In the genomic region with DNA sequence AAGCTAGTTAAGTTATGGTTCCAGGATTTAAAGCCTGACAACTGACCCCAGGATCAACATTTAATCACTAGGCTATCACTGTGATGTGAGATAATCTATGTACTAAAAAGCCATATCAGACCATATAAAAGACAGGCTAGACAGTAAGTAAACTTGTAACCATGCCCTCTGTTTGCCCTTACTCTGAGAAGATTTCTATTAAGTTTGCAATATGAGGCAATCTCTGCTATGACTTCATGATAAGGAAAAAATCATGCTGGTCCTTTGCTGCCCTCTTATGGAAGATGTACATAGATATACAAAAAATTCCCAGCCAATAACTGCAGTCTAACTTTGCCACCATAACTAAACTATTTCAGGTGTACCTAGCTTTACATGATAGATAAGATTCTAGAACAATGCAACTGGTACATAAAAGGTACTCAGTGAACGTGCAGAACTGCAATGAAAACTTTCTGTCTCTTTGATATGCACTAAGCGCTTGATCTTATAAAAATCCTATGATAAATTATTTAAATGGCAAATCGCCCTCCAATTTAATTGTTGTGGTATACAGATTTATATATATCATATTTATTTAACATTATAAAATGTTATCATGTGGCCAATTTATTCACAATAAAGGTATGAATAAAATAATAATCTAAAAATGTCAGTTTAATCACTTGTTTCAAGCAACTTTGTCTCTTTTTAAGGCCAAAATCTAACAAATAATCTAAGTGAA, we compare ENCODE assay signal across 1 cellular context.
TF ChIP-seq lines count a peak whose summit lies in the region.

No MANE protein-coding gene starts in this region.

TF ChIP-seq in GM23338, 12 proteins besides CTCF, POLR2A, EP300 and RAD21 (continued from another document):
- TF ChIP-seq, protein P1, sequence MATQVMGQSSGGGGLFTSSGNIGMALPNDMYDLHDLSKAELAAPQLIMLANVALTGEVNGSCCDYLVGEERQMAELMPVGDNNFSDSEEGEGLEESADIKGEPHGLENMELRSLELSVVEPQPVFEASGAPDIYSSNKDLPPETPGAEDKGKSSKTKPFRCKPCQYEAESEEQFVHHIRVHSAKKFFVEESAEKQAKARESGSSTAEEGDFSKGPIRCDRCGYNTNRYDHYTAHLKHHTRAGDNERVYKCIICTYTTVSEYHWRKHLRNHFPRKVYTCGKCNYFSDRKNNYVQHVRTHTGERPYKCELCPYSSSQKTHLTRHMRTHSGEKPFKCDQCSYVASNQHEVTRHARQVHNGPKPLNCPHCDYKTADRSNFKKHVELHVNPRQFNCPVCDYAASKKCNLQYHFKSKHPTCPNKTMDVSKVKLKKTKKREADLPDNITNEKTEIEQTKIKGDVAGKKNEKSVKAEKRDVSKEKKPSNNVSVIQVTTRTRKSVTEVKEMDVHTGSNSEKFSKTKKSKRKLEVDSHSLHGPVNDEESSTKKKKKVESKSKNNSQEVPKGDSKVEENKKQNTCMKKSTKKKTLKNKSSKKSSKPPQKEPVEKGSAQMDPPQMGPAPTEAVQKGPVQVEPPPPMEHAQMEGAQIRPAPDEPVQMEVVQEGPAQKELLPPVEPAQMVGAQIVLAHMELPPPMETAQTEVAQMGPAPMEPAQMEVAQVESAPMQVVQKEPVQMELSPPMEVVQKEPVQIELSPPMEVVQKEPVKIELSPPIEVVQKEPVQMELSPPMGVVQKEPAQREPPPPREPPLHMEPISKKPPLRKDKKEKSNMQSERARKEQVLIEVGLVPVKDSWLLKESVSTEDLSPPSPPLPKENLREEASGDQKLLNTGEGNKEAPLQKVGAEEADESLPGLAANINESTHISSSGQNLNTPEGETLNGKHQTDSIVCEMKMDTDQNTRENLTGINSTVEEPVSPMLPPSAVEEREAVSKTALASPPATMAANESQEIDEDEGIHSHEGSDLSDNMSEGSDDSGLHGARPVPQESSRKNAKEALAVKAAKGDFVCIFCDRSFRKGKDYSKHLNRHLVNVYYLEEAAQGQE (IDR thresholded peaks at IDR 0.05; ENCODE audit: unreplicated experiment) = no peak
- no peak for TF ChIP-seq JUNB (IDR thresholded peaks at IDR 0.05; ENCODE audit: unreplicated experiment)
- TF ChIP-seq, protein P2, sequence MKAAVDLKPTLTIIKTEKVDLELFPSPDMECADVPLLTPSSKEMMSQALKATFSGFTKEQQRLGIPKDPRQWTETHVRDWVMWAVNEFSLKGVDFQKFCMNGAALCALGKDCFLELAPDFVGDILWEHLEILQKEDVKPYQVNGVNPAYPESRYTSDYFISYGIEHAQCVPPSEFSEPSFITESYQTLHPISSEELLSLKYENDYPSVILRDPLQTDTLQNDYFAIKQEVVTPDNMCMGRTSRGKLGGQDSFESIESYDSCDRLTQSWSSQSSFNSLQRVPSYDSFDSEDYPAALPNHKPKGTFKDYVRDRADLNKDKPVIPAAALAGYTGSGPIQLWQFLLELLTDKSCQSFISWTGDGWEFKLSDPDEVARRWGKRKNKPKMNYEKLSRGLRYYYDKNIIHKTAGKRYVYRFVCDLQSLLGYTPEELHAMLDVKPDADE (IDR thresholded peaks at IDR 0.05) = no peak
- TF ChIP-seq EZH2 (IDR thresholded peaks at IDR 0.05; ENCODE audit: low read depth, unreplicated experiment) = no peak
- no peak for TF ChIP-seq POLR2AphosphoS5 (IDR thresholded peaks at IDR 0.05; ENCODE audit: low read depth)
